ENCODE assay signal across 1 cellular context in genomic region chr11:117044287-117045035, GRCh38.
TF ChIP-seq lines count a peak whose summit lies in the region.

No MANE protein-coding gene starts in this region.

TF ChIP-seq in HepG2, 621 proteins besides CTCF, POLR2A, EP300 and RAD21 (continued from another document):
- TF ChIP-seq AHDC1 (CRISPR knock-in tag; IDR thresholded peaks at IDR 0.05; ENCODE audit: borderline replicate concordance) (no peak), ZFP36 (IDR thresholded peaks at IDR 0.05; ENCODE audit: borderline replicate concordance, low read depth, low read length, partially characterized antibody) (no peak), CREM (IDR thresholded peaks at IDR 0.05) (no peak), CREM (CRISPR knock-in tag; IDR thresholded peaks at IDR 0.05) (no peak), ZNF513 (CRISPR knock-in tag; conservative IDR thresholded peaks at IDR 0.05) (no peak), SYNCRIP (IDR thresholded peaks at IDR 0.05; ENCODE audit: insufficient read depth, low read depth, low read length) (no peak), MAFF (IDR thresholded peaks at IDR 0.05; ENCODE audit: low read depth, low read length) (peak; percentile 62; the same call in 1 of the 2 replicates), ZZZ3 (CRISPR knock-in tag; IDR thresholded peaks at IDR 0.05; ENCODE audit: borderline replicate concordance) (no peak), MAFK (conservative IDR thresholded peaks at IDR 0.05 in 1 of 2, IDR thresholded peaks at IDR 0.05 in 1 of 2; ENCODE audit: low read length in 2 of 2) (peak; percentile 33 to 74; a peak in 2 of 4 replicates), ZFAT (CRISPR knock-in tag; conservative IDR thresholded peaks at IDR 0.05) (no peak), CEBPG (CRISPR knock-in tag; IDR thresholded peaks at IDR 0.05) (0 out of 2 replicates have a peak, but pooled peaks have one; percentile 8), GABPB1 (CRISPR knock-in tag; IDR thresholded peaks at IDR 0.05) (no peak), ZHX2 (IDR thresholded peaks at IDR 0.05; ENCODE audit: low read depth) (no peak), ZHX2 (CRISPR knock-in tag; IDR thresholded peaks at IDR 0.05; ENCODE audit: borderline replicate concordance) (no peak)
